ENCODE assay signal across 1 cellular context in the genomic region with DNA sequence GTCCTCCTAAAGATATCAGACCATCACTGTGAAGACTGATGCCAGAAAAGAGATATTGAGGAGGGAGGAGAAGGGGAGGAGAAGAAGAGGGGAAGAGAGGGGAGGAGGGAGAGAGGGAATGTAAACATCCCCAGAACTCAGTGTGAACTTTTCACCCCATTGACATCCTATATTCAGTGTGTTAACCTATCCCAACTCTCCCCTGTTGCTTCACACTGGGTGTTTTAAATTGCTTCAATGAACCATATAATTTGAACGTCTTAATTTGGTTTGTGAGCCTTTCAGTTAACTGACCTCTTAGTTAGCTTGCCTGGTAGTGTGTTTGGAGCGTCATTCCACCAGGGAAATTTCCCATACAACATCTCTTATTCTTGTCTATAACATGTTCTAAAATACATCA.
TF ChIP-seq lines count a peak whose summit lies in the region.

No MANE protein-coding gene starts in this region.

TF ChIP-seq in HepG2, 621 proteins besides CTCF, POLR2A, EP300 and RAD21 (continued from another document):
- TF ChIP-seq ZNF883 (CRISPR knock-in tag; IDR thresholded peaks at IDR 0.05; ENCODE audit: not compliant biosample characterization) (no peak), ZNF263 (CRISPR knock-in tag; IDR thresholded peaks at IDR 0.05) (peak; percentile 40; the same call in 1 of the 2 replicates)
